20 cellular contexts compared by ENCODE assay signal in the genomic region with DNA sequence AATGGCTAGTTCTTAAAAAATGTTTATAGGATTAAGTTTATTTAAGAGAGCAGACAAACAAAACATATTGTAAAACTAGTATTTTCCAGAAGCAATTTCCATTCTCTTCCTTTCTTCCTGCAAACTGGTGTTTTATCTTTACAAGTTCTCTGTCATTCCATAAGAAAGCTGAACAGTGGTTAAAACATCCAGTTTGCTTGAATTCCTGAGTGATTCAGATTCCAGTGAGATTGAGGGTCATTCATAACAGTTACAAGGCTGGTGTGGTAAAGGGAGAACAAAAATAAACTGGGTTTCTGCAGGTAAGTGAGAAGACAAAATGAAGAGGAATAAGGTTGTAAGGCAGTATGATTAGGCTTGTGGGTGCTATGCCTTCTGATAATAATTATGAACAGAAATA.
DNase-seq lines count a peak whose midpoint lies in the region; ATAC-seq and TF ChIP-seq lines count a peak whose summit lies in the region.
"Had no signal": no experiment of that assay in that cellular context is flagged by ENCODE, and none has a peak within 500 bp of the region (broad histone marks: within the 10 kb centered on the region; RNA-seq: fewer than 3 reads in every experiment).

No MANE protein-coding gene starts in this region.

- peaks cover 100% of the 10 kb centered on the region for H3F3A ChIP-seq in SK-N-SH (replicated peaks; ENCODE audit: insufficient read depth)

- no peaks in the 10 kb centered on the region for H3K27me3 ChIP-seq in SK-N-SH (ENCODE audit: insufficient read depth)
- H3K27me3 ChIP-seq: foreskin keratinocyte, suprapubic skin had no signal

- H3K79me2 ChIP-seq in SK-N-SH (ENCODE audit: insufficient read depth), result peaks cover 51% of the 10 kb centered on the region

- POLR2A ChIA-PET in SK-N-SH (lab: Yijun Ruan, JAX), result no interaction called here

- H3K9me3 Mint-ChIP-seq in activated naive CD8-positive, alpha-beta T cell (ENCODE audit: low read depth), result no peaks in the 10 kb centered on the region
- H3K9me3 Mint-ChIP-seq: activated naive CD8-positive, alpha-beta T cell treated with anti-CD3 and anti-CD28 coated beads, Interleukin-2, amount 10 ng/mL, durations not matched to agents 7 days and 5 days; naive B cell had no signal

- peak overlapping the region; percentile 64 to 96; a peak in 3 of 4 replicates for H3K27ac ChIP-seq in SK-N-SH (ENCODE audit: low read depth in 2 of 2, low read length in 1 of 2)
- H3K27ac ChIP-seq: 22Rv1, breast epithelium, foreskin keratinocyte, suprapubic skin, uterus had no signal

- no peak overlapping the region for H3K4me2 ChIP-seq in SK-N-SH

- TF ChIP-seq RAD21 in SK-N-SH (IDR thresholded peaks at IDR 0.05; ENCODE audit: low read length), result no peak

- no peaks in the 10 kb centered on the region for H3K9me2 ChIP-seq in SK-N-SH

- no peak overlapping the region for H3K4me3 ChIP-seq in SK-N-SH (ENCODE audit: low read depth in 2 of 2, low read length in 1 of 2)
- no peak overlapping the region for H3K4me3 ChIP-seq in fibroblast of villous mesenchyme (ENCODE audit: low read depth, low read length)
- H3K4me3 ChIP-seq: breast epithelium, suprapubic skin, uterus had no signal

- no peaks in the 10 kb centered on the region for H3K9me3 ChIP-seq in SK-N-SH
- H3K9me3 ChIP-seq: breast epithelium, suprapubic skin, uterus had no signal

- no peak for TF ChIP-seq EP300 in SK-N-SH (IDR thresholded peaks at IDR 0.05; ENCODE audit: borderline replicate concordance in 1 of 2, low read depth in 1 of 2, low read length in 1 of 2)

- peak overlapping the region; percentile 41 for H3K27ac Mint-ChIP-seq in activated naive CD8-positive, alpha-beta T cell
- H3K27ac Mint-ChIP-seq: activated naive CD8-positive, alpha-beta T cell treated with anti-CD3 and anti-CD28 coated beads, Interleukin-2, amount 10 ng/mL, durations not matched to agents 7 days and 5 days had no signal

- peaks cover 0 to 45% of the 10 kb centered on the region in 2 experiments; a peak in 3 of 4 replicates for H3K4me1 ChIP-seq in SK-N-SH (ENCODE audit: control insufficient read depth in 1 of 2, insufficient read depth in 2 of 2, low read depth in 1 of 2, low read length in 1 of 2)
- H3K4me1 ChIP-seq: uterus had no signal

- peaks cover 30% of the 10 kb centered on the region; the same call in 1 of the 2 replicates for H4K20me1 ChIP-seq in SK-N-SH (ENCODE audit: insufficient read depth)

- H3K9ac ChIP-seq in SK-N-SH, result peak overlapping the region; percentile 6; the same call in 1 of the 2 replicates

- H2AFZ ChIP-seq in SK-N-SH (ENCODE audit: low read depth), result no peak overlapping the region

- CTCF ChIA-PET in SK-N-SH (lab: Yijun Ruan, JAX), result no interaction called here

- H3K4me3 Mint-ChIP-seq in activated naive CD8-positive, alpha-beta T cell, result no peak overlapping the region
- H3K4me3 Mint-ChIP-seq: activated naive CD8-positive, alpha-beta T cell treated with anti-CD3 and anti-CD28 coated beads, Interleukin-2, amount 10 ng/mL, durations not matched to agents 7 days and 5 days; naive B cell had no signal

- no peak for TF ChIP-seq CTCF in SK-N-SH (IDR thresholded peaks at IDR 0.05)
- TF ChIP-seq CTCF in fibroblast of villous mesenchyme (IDR thresholded peaks at IDR 0.05; ENCODE audit: insufficient read depth, low read depth, low read length), result no peak

- no peaks in the 10 kb centered on the region for H3K27me3 Mint-ChIP-seq in activated naive CD8-positive, alpha-beta T cell
- H3K27me3 Mint-ChIP-seq: activated naive CD8-positive, alpha-beta T cell treated with anti-CD3 and anti-CD28 coated beads, Interleukin-2, amount 10 ng/mL, durations not matched to agents 7 days and 5 days had no signal

- ATAC-seq in SK-N-SH treated with all-trans-retinoic acid at 6 μM for 48 hours, result no peak
- no peak for ATAC-seq in GM19035 (IDR thresholded peaks at IDR 0.05; ENCODE audit: unreplicated experiment)
- ATAC-seq: foreskin keratinocyte had no signal

- peaks cover 34 to 67% of the 10 kb centered on the region in 2 experiments for H3K36me3 ChIP-seq in SK-N-SH (replicated peaks in 1 of 2; ENCODE audit: control insufficient read depth in 1 of 2, insufficient read depth in 2 of 2, low read length in 1 of 2)
- H3K36me3 ChIP-seq: breast epithelium, suprapubic skin, uterus had no signal

- DNase-seq in SK-N-SH, result no peak
- peak; percentile 37 for DNase-seq in ELR (ENCODE audit: low read depth)
- peak; percentile 21 for DNase-seq in fibroblast of villous mesenchyme (ENCODE audit: low read depth)
- DNase-seq in NCI-H524 treated with DMSO at 0.1 percent for 48 hours (lab: John Stamatoyannopoulos, UW), result no peak
- no peak for DNase-seq in cortex of kidney (lab: John Stamatoyannopoulos, UW)
- DNase-seq: activated naive CD8-positive, alpha-beta T cell treated with anti-CD3 and anti-CD28 coated beads, Interleukin-2, amount 10 ng/mL, durations not matched to agents 7 days and 5 days; COR-L47; foreskin keratinocyte; kidney glomerular epithelial cell; naive B cell; NCI-H1436 treated with DMSO at 0.1 percent for 48 hours; NCI-H524; Right ventricle myocardium superior; uterus had no signal

- peaks cover 14% of the 10 kb centered on the region for H3K36me3 Mint-ChIP-seq in activated naive CD8-positive, alpha-beta T cell

- peaks cover 24% of the 10 kb centered on the region for H3K4me1 Mint-ChIP-seq in activated naive CD8-positive, alpha-beta T cell (ENCODE audit: low read depth)

TF ChIP-seq in SK-N-SH, 30 proteins besides CTCF, POLR2A, EP300 and RAD21:
- TF ChIP-seq RFX5 (IDR thresholded peaks at IDR 0.05; ENCODE audit: low read length) (no peak), FOXM1 (IDR thresholded peaks at IDR 0.05; ENCODE audit: low read depth) (no peak), CHD2 (IDR thresholded peaks at IDR 0.05; ENCODE audit: low read length, partially characterized antibody) (no peak), JUND (IDR thresholded peaks at IDR 0.05) (peak; percentile 3; the same call in 1 of the 2 replicates), TEAD4 (IDR thresholded peaks at IDR 0.05; ENCODE audit: borderline replicate concordance, insufficient read depth) (peak; percentile 8; the same call in 1 of the 2 replicates), RXRA (IDR thresholded peaks at IDR 0.05; ENCODE audit: borderline replicate concordance, low read depth) (no peak)
- TF ChIP-seq, protein P1, sequence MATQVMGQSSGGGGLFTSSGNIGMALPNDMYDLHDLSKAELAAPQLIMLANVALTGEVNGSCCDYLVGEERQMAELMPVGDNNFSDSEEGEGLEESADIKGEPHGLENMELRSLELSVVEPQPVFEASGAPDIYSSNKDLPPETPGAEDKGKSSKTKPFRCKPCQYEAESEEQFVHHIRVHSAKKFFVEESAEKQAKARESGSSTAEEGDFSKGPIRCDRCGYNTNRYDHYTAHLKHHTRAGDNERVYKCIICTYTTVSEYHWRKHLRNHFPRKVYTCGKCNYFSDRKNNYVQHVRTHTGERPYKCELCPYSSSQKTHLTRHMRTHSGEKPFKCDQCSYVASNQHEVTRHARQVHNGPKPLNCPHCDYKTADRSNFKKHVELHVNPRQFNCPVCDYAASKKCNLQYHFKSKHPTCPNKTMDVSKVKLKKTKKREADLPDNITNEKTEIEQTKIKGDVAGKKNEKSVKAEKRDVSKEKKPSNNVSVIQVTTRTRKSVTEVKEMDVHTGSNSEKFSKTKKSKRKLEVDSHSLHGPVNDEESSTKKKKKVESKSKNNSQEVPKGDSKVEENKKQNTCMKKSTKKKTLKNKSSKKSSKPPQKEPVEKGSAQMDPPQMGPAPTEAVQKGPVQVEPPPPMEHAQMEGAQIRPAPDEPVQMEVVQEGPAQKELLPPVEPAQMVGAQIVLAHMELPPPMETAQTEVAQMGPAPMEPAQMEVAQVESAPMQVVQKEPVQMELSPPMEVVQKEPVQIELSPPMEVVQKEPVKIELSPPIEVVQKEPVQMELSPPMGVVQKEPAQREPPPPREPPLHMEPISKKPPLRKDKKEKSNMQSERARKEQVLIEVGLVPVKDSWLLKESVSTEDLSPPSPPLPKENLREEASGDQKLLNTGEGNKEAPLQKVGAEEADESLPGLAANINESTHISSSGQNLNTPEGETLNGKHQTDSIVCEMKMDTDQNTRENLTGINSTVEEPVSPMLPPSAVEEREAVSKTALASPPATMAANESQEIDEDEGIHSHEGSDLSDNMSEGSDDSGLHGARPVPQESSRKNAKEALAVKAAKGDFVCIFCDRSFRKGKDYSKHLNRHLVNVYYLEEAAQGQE (IDR thresholded peaks at IDR 0.05; ENCODE audit: low read depth, low read length), result no peak

TF ChIP-seq in SK-N-SH treated with all-trans-retinoic acid at 6 μM for 48 hours, 23 proteins besides CTCF, POLR2A, EP300 and RAD21 (continues in another document):
- TF ChIP-seq, protein P2, sequence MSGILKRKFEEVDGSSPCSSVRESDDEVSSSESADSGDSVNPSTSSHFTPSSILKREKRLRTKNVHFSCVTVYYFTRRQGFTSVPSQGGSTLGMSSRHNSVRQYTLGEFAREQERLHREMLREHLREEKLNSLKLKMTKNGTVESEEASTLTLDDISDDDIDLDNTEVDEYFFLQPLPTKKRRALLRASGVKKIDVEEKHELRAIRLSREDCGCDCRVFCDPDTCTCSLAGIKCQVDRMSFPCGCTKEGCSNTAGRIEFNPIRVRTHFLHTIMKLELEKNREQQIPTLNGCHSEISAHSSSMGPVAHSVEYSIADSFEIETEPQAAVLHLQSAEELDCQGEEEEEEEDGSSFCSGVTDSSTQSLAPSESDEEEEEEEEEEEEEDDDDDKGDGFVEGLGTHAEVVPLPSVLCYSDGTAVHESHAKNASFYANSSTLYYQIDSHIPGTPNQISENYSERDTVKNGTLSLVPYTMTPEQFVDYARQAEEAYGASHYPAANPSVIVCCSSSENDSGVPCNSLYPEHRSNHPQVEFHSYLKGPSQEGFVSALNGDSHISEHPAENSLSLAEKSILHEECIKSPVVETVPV (CRISPR knock-in tag; IDR thresholded peaks at IDR 0.05), result no peak
- TF ChIP-seq, protein P3, sequence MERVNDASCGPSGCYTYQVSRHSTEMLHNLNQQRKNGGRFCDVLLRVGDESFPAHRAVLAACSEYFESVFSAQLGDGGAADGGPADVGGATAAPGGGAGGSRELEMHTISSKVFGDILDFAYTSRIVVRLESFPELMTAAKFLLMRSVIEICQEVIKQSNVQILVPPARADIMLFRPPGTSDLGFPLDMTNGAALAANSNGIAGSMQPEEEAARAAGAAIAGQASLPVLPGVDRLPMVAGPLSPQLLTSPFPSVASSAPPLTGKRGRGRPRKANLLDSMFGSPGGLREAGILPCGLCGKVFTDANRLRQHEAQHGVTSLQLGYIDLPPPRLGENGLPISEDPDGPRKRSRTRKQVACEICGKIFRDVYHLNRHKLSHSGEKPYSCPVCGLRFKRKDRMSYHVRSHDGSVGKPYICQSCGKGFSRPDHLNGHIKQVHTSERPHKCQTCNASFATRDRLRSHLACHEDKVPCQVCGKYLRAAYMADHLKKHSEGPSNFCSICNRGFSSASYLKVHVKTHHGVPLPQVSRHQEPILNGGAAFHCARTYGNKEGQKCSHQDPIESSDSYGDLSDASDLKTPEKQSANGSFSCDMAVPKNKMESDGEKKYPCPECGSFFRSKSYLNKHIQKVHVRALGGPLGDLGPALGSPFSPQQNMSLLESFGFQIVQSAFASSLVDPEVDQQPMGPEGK (CRISPR knock-in tag; IDR thresholded peaks at IDR 0.05; ENCODE audit: borderline replicate concordance), result no peak
- TF ChIP-seq GLIS3 (CRISPR knock-in tag; IDR thresholded peaks at IDR 0.05) (no peak), ARNTL (CRISPR knock-in tag; IDR thresholded peaks at IDR 0.05; ENCODE audit: borderline replicate concordance, low read depth) (no peak), ZFP30 (CRISPR knock-in tag; IDR thresholded peaks at IDR 0.05) (no peak)

Comparison
In these comparisons a context has a peak if more than half of its experiments do, and no peak if none do; other contexts are left out.
1. DNase-seq: peak in ELR (single experiment) and fibroblast of villous mesenchyme (single experiment); none in SK-N-SH (single experiment), NCI-H524 treated with DMSO at 0.1 percent for 48 hours (single experiment) and cortex of kidney (single experiment).